ENCODE assay signal across 1 cellular context in the genomic region with DNA sequence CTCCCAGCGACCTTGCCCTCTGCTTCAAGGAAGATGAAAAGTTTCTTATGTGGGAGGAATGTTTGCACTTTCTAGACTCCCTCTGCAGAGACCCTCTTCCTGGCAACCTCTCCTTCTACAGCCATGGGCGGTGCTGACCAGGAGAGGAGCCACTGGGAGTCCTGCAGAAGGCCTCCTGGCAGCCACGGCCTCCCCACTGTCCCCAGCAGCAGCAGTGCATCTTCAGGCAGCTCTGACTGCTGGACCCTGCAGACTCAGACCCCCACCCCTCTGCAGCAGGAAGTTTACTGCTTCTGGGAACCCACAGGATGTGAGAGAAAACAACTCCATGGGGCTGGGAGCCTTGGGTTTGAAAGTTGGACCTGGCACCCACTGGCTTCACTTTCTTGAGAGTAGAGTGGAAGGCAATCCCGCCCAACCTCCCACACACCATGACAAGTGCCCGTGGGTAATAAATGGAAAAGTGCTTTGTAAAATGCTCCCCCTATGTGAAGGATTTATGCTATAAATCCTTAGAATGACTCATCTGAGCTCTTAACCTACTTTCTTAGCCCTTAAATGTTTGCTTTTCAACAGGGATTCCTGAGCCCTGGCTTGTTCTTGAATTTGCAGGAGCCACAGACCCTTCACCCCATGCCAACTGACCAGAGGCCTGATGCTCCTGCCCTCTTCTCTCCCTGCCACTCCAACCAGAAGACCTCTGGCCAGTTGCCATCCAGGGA.
TF ChIP-seq lines count a peak whose summit lies in the region.

No MANE protein-coding gene starts in this region.

TF ChIP-seq in IMR-90, 13 proteins besides CTCF, POLR2A, EP300 and RAD21:
- TF ChIP-seq, protein P1, sequence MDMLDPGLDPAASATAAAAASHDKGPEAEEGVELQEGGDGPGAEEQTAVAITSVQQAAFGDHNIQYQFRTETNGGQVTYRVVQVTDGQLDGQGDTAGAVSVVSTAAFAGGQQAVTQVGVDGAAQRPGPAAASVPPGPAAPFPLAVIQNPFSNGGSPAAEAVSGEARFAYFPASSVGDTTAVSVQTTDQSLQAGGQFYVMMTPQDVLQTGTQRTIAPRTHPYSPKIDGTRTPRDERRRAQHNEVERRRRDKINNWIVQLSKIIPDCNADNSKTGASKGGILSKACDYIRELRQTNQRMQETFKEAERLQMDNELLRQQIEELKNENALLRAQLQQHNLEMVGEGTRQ (IDR thresholded peaks at IDR 0.05; ENCODE audit: low read depth, low read length), result no peak
- TF ChIP-seq MAZ (IDR thresholded peaks at IDR 0.05; ENCODE audit: borderline replicate concordance, low read depth, low read length) (no peak), RFX5 (IDR thresholded peaks at IDR 0.05; ENCODE audit: low read depth, low read length) (no peak), BHLHE40 (IDR thresholded peaks at IDR 0.05; ENCODE audit: low read depth, low read length) (no peak), RCOR1 (IDR thresholded peaks at IDR 0.05; ENCODE audit: insufficient replicate concordance, low read length) (no peak), SMC3 (IDR thresholded peaks at IDR 0.05; ENCODE audit: low read depth, low read length) (no peak), CHD1 (IDR thresholded peaks at IDR 0.05; ENCODE audit: low read depth, low read length) (no peak), NFE2L2 (IDR thresholded peaks at IDR 0.05; ENCODE audit: low read depth, low read length) (no peak), MXI1 (IDR thresholded peaks at IDR 0.05; ENCODE audit: borderline replicate concordance, low read depth, low read length) (no peak), CEBPB (IDR thresholded peaks at IDR 0.05; ENCODE audit: low read depth, low read length) (no peak), MAFK (IDR thresholded peaks at IDR 0.05; ENCODE audit: low read depth, low read length) (no peak), FOS (IDR thresholded peaks at IDR 0.05; ENCODE audit: low read depth, low read length) (no peak)
- TF ChIP-seq, protein P2, sequence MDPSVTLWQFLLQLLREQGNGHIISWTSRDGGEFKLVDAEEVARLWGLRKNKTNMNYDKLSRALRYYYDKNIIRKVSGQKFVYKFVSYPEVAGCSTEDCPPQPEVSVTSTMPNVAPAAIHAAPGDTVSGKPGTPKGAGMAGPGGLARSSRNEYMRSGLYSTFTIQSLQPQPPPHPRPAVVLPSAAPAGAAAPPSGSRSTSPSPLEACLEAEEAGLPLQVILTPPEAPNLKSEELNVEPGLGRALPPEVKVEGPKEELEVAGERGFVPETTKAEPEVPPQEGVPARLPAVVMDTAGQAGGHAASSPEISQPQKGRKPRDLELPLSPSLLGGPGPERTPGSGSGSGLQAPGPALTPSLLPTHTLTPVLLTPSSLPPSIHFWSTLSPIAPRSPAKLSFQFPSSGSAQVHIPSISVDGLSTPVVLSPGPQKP (IDR thresholded peaks at IDR 0.05; ENCODE audit: borderline replicate concordance, low read depth, low read length), result no peak
TF ChIP-seq in IMR-90: peak in this region for 0.
